In genomic region chr2:72827495-72827894, GRCh38 we compare ENCODE assay signal across 18 cellular contexts.
"Had no signal": no experiment of that assay in that cellular context is flagged by ENCODE, and none has a peak within 500 bp of the region (broad histone marks: within the 10 kb centered on the region; RNA-seq: fewer than 3 reads in every experiment).

No MANE protein-coding gene starts in this region.

- H3K4me3 ChIP-seq: breast epithelium, esophagus muscularis mucosa, left ventricle myocardium inferior, stomach, tibial nerve had no signal

- H3K9me3 Mint-ChIP-seq: activated naive CD4-positive, alpha-beta T cell treated with anti-CD3 and anti-CD28 coated beads, Interleukin-2, amount 50 U/mL, for 24 hours; activated T-cell treated with anti-CD3 and anti-CD28 coated beads, Interleukin-2, amount 50 U/mL, for 24 hours; nephron progenitor cell had no signal

- ATAC-seq: activated CD4-positive, CD25-positive, alpha-beta regulatory T cell treated with anti-CD3 and anti-CD28 coated beads, Interleukin-2, amount 50 U/mL, for 24 hours; activated CD8-positive, alpha-beta memory T cell treated with anti-CD3 and anti-CD28 coated beads, Interleukin-2, amount 10 ng/mL, durations not matched to agents 7 days and 5 days; T-helper 17 cell had no signal

- H3K9me3 ChIP-seq: breast epithelium, esophagus muscularis mucosa, left ventricle myocardium inferior, stomach, tibial nerve had no signal

- H3K27me3 Mint-ChIP-seq: activated CD8-positive, alpha-beta memory T cell treated with anti-CD3 and anti-CD28 coated beads, Interleukin-2, amount 10 ng/mL, durations not matched to agents 7 days and 5 days had no signal

- H3K27ac ChIP-seq: breast epithelium, esophagus muscularis mucosa, left ventricle myocardium inferior, stomach, tibial nerve had no signal

- H3K27me3 ChIP-seq: breast epithelium, esophagus muscularis mucosa, tibial nerve had no signal

- DNase-seq: activated CD8-positive, alpha-beta memory T cell treated with anti-CD3 and anti-CD28 coated beads, Interleukin-2, amount 10 ng/mL, durations not matched to agents 7 days and 5 days; activated effector memory CD4-positive, alpha-beta T cell treated with Interleukin-2 at 50 U/mL for 16 hours; activated T-cell treated with anti-CD3 and anti-CD28 coated beads, Interleukin-2, amount 50 U/mL, for 24 hours; anterior cingulate cortex; foreskin melanocyte; head of caudate nucleus; kidney; left ventricle myocardium inferior; nephron progenitor cell; stomach; T-helper 17 cell had no signal

- H3K36me3 ChIP-seq: breast epithelium, esophagus muscularis mucosa, left ventricle myocardium inferior, stomach, tibial nerve had no signal

- FAIRE-seq: endometrium, kidney, TTC549 had no signal

- H3K4me3 Mint-ChIP-seq: activated CD8-positive, alpha-beta memory T cell treated with anti-CD3 and anti-CD28 coated beads, Interleukin-2, amount 10 ng/mL, durations not matched to agents 7 days and 5 days; activated naive CD4-positive, alpha-beta T cell treated with anti-CD3 and anti-CD28 coated beads, Interleukin-2, amount 50 U/mL, for 24 hours; activated T-cell treated with anti-CD3 and anti-CD28 coated beads, Interleukin-2, amount 50 U/mL, for 24 hours; nephron progenitor cell; T-helper 17 cell had no signal

- H3K27ac Mint-ChIP-seq: activated CD8-positive, alpha-beta memory T cell treated with anti-CD3 and anti-CD28 coated beads, Interleukin-2, amount 10 ng/mL, durations not matched to agents 7 days and 5 days; activated naive CD4-positive, alpha-beta T cell treated with anti-CD3 and anti-CD28 coated beads, Interleukin-2, amount 50 U/mL, for 24 hours; activated T-cell treated with anti-CD3 and anti-CD28 coated beads, Interleukin-2, amount 50 U/mL, for 24 hours; nephron progenitor cell; T-helper 17 cell had no signal

- H3K36me3 Mint-ChIP-seq: activated naive CD4-positive, alpha-beta T cell treated with anti-CD3 and anti-CD28 coated beads, Interleukin-2, amount 50 U/mL, for 24 hours had no signal
